18 cellular contexts compared by ENCODE assay signal in the genomic region with DNA sequence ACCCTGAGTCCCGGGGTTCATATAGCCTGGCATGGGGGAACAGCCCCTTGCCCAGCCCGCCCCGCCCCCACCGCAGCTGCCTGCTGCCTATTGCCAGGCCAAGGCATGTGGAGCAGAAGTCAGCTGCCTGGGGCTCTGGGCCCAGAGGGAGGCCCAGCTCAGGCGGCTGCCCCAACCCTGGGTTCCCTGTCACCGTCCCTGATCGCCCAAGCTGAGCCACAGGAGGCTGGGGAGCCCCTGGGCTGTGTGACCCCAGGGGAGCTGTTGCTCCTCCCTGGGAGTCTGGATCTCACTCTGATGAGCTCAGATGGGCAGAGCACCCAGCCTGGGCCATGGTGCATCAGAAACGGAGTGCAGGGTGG. TPM values are rescaled to one million over a fixed set of nuclear protein-coding genes. Genes with fewer than 3 reads are reported as not detected.
A peak's percentile ranks its signal among the peaks of the same experiment; 100 is the strongest.
DNase-seq lines count a peak whose midpoint lies in the region; TF ChIP-seq lines count a peak whose summit lies in the region.
"Had no signal": no experiment of that assay in that cellular context is flagged by ENCODE, and none has a peak within 500 bp of the region (broad histone marks: within the 10 kb centered on the region; RNA-seq: fewer than 3 reads in every experiment).

No MANE protein-coding gene starts in this region.

- H3K14ac ChIP-seq in neuronal stem cell (ENCODE audit: low read length) = peak overlapping the region; percentile 71

- H3K4me1 ChIP-seq in GM23248 (ENCODE audit: insufficient read depth) (no peaks in the 10 kb centered on the region), esophagus squamous epithelium (peaks cover 18 to 26% (median 20%) of the 10 kb centered on the region in 3 donors), neuronal stem cell (ENCODE audit: control insufficient read depth in 2 of 2, insufficient read depth in 1 of 2, low read depth in 1 of 2, low read length in 2 of 2) (peaks cover 0 to 4% of the 10 kb centered on the region in 2 donors)

- H3K27me3 ChIP-seq in GM23248 (replicated peaks; ENCODE audit: insufficient read depth) = no peaks in the 10 kb centered on the region
- H3K27me3 ChIP-seq in esophagus squamous epithelium = peaks cover 0 to 17% (median 0%) of the 10 kb centered on the region in 4 donors
- peaks cover 0 to 2% (median 2%) of the 10 kb centered on the region in 3 experiments for H3K27me3 ChIP-seq in neuronal stem cell (ENCODE audit: control insufficient read depth in 3 of 3, insufficient read depth in 3 of 3, low read depth in 1 of 3, low read length in 3 of 3)
- H3K27me3 ChIP-seq: cardiac muscle cell had no signal

- no peak overlapping the region for H3K23ac ChIP-seq in neuronal stem cell (ENCODE audit: low read depth, low read length, poor library complexity)

- peak; percentile 20 for DNase-seq in GM23248
- DNase-seq in esophagus squamous epithelium (lab: John Stamatoyannopoulos, UW) = no peak
- no peak for DNase-seq in neuronal stem cell (ENCODE audit: low spot score)
- no peak for DNase-seq in HUDEP-2 (lab: John Stamatoyannopoulos, UW; ENCODE audit: unreplicated experiment in 76 of 76)
- no peak for DNase-seq in superior temporal gyrus (ENCODE audit: extremely low spot score)
- DNase-seq in amniotic stem cell (lab: John Stamatoyannopoulos, UW) = no peak
- DNase-seq: activated B cell treated with CpG ODN at 0.5 μM for 24 hours; CD4-positive, alpha-beta memory T cell; DND-41; NCI-H1694; NCI-H345; occipital lobe; SHP77; small intestine had no signal

- no peak for TF ChIP-seq CTCF in esophagus squamous epithelium (IDR thresholded peaks at IDR 0.05)

- 3 to 6% methylated on average over 5 to 7 of the region's 8 CpGs for WGBS in GM23248 (ENCODE audit: low coverage in 1 of 2, low lambda C conversion rate in 2 of 2, missing lambda C conversion rate in 2 of 2), 2 experiments
- whole genome bisulfite sequencing in esophagus squamous epithelium, 2 donors = 57% methylated on average over 1 of the region's 8 CpGs; no CpG with 5 or more reads in 1 of the 2 donors
- no CpG with 5 or more reads among the region's 8 CpGs for WGBS in neuronal stem cell (ENCODE audit: extremely low coverage in 2 of 2, insufficient read length in 2 of 2, insufficient replicate concordance in 1 of 2), 2 donors

- H3F3A ChIP-seq in GM23248 (ENCODE audit: insufficient read depth) = no peaks in the 10 kb centered on the region

- H3K9me3 ChIP-seq in GM23248 (ENCODE audit: low read depth) (no peaks in the 10 kb centered on the region), esophagus squamous epithelium (no peaks in the 10 kb centered on the region), neuronal stem cell (replicated peaks in 1 of 2; ENCODE audit: control insufficient read depth in 2 of 2, insufficient read depth in 1 of 2, low read depth in 1 of 2, low read length in 2 of 2) (no peaks in the 10 kb centered on the region)

- H4K91ac ChIP-seq in neuronal stem cell (ENCODE audit: low read depth, low read length, poor library complexity) = no peak overlapping the region

- H3K36me3 ChIP-seq in GM23248 (ENCODE audit: low read depth) (no peaks in the 10 kb centered on the region), esophagus squamous epithelium (no peaks in the 10 kb centered on the region), neuronal stem cell (replicated peaks in 1 of 2; ENCODE audit: control insufficient read depth in 2 of 2, insufficient read depth in 2 of 2, low read length in 2 of 2) (no peaks in the 10 kb centered on the region)
- H3K36me3 ChIP-seq: cardiac muscle cell had no signal

- H2BK120ac ChIP-seq in neuronal stem cell (ENCODE audit: low read depth, low read length) = no peak overlapping the region

- no peak for TF ChIP-seq POLR2A in esophagus squamous epithelium (IDR thresholded peaks at IDR 0.05)

- no peaks in the 10 kb centered on the region for H3K79me1 ChIP-seq in neuronal stem cell (ENCODE audit: low read depth, low read length)

- H3K4me2 ChIP-seq in GM23248 (ENCODE audit: unreplicated experiment) = no peak overlapping the region
- H3K4me2 ChIP-seq in neuronal stem cell (ENCODE audit: insufficient read depth, low read length, poor library complexity, severe bottlenecking) = no peak overlapping the region

- no peak overlapping the region for H2BK12ac ChIP-seq in neuronal stem cell (ENCODE audit: low read length)

- H3K9me2 ChIP-seq in GM23248 (ENCODE audit: insufficient read depth) = no peaks in the 10 kb centered on the region

- H3K79me2 ChIP-seq in GM23248 (ENCODE audit: insufficient read depth) = no peaks in the 10 kb centered on the region

- H4K8ac ChIP-seq in neuronal stem cell (ENCODE audit: low read depth, low read length) = peak overlapping the region; percentile 17

- H2AFZ ChIP-seq in GM23248 = no peak overlapping the region
- no peak overlapping the region for H2AFZ ChIP-seq in neuronal stem cell (ENCODE audit: low read length)

- H3K9ac ChIP-seq in GM23248 (no peak overlapping the region), neuronal stem cell (ENCODE audit: low read depth, low read length, poor library complexity) (peak overlapping the region; percentile 21)

- H3K4ac ChIP-seq in neuronal stem cell (ENCODE audit: low read length) = no peak overlapping the region

- intact Hi-C loops in esophagus squamous epithelium (cut with DNase I) = no loop called here

- in situ Hi-C loops in GM23248 (cut with MboI) = no loop called here

- no peaks in the 10 kb centered on the region for H4K20me1 ChIP-seq in GM23248 (ENCODE audit: insufficient read depth)

- peak overlapping the region; percentile 67 for H2BK15ac ChIP-seq in neuronal stem cell (ENCODE audit: low read length)

- H3K27ac ChIP-seq in GM23248 = no peak overlapping the region
- H3K27ac ChIP-seq in esophagus squamous epithelium = peak overlapping the region; percentile 72 to 87 (median 77)
- no peak overlapping the region for H3K27ac ChIP-seq in neuronal stem cell (replicated peaks; ENCODE audit: low read length)
- H3K27ac ChIP-seq: cardiac muscle cell had no signal

- peak overlapping the region; percentile 76 for H3K18ac ChIP-seq in neuronal stem cell (ENCODE audit: low read length)

- H3K4me3 ChIP-seq in GM23248 = no peak overlapping the region
- H3K4me3 ChIP-seq in esophagus squamous epithelium = peak overlapping the region in 2 of 4 donors; percentile 31 to 59
- H3K4me3 ChIP-seq in neuronal stem cell (ENCODE audit: low read length in 2 of 2) = no peak overlapping the region
- H3K4me3 ChIP-seq: cardiac muscle cell had no signal

- H2BK5ac ChIP-seq in neuronal stem cell (ENCODE audit: low read length) = no peak overlapping the region

- H2AK5ac ChIP-seq in neuronal stem cell (ENCODE audit: low read depth, low read length) = peak overlapping the region; percentile 94

RNA-seq across cellular contexts. Expression of a gene that starts 1.4 kb away (rescaled TPM):
- total RNA-seq in GM23248 (2014; rRNA removed; shearing (Covaris generic)) = not detected in 2 replicates
- 0.08 TPM in 1 of 2 replicates, not detected in the other for polyA plus RNA-seq in GM23248 (2016; fragmentation: Nextera tagmentation; extraction: Ambion mirVana)
- total RNA-seq in esophagus squamous epithelium = 1 to 10 TPM; 1.4 to 6.7 (median 2.4) TPM
- polyA plus RNA-seq in neuronal stem cell (2013, experiment 1 of 2) = 0.13 TPM
- polyA plus RNA-seq in neuronal stem cell (2013, experiment 2 of 2) = 0.18 TPM
- total RNA-seq: activated B cell treated with CpG ODN at 0.5 μM for 24 hours; T-helper 2 cell treated with Interferon-gamma antibody and Interleukin-4, amounts not matched to agents 100 ng/mL and 5 ng/mL, for 36 hours had no signal

RNA-seq across cellular contexts. Expression of a gene that starts 18.1 kb away (rescaled TPM):
- total RNA-seq in GM23248 (2014; rRNA removed; shearing (Covaris generic)) = not detected in 2 replicates
- not detected in 2 replicates for polyA plus RNA-seq in GM23248 (2016; fragmentation: Nextera tagmentation; extraction: Ambion mirVana)
- total RNA-seq in esophagus squamous epithelium = 10 to 100 TPM in 1 of 4 donors, 1 to 10 TPM in 3; 1.9 to 12.9 (median 5.2) TPM
- 2.9 TPM for polyA plus RNA-seq in neuronal stem cell (2013, experiment 1 of 2)
- polyA plus RNA-seq in neuronal stem cell (2013, experiment 2 of 2) = 2.9 TPM
- total RNA-seq: kidney epithelial cell; M059J; T-helper 2 cell treated with Interferon-gamma antibody and Interleukin-4, amounts not matched to agents 100 ng/mL and 5 ng/mL, for 36 hours had no signal

RNA-seq across cellular contexts. Expression of a gene that starts 22.9 kb away (rescaled TPM):
- total RNA-seq in GM23248 (2014; rRNA removed; shearing (Covaris generic)) = not detected in 2 replicates
- not detected in 2 replicates for polyA plus RNA-seq in GM23248 (2016; fragmentation: Nextera tagmentation; extraction: Ambion mirVana)
- 10 to 100 TPM in 3 of 4 donors, 1 to 10 TPM in 1; 3.8 to 53.0 (median 21.1) TPM for total RNA-seq in esophagus squamous epithelium
- not detected for polyA plus RNA-seq in neuronal stem cell (2013, experiment 1 of 2)
- polyA plus RNA-seq in neuronal stem cell (2013, experiment 2 of 2) = 0.01 TPM
- total RNA-seq: CD4-positive, alpha-beta memory T cell; occipital lobe had no signal

RNA-seq across cellular contexts. Expression of a gene that starts 42.6 kb away (rescaled TPM):
- total RNA-seq in GM23248 (2014; rRNA removed; shearing (Covaris generic)) = not detected in 2 replicates
- polyA plus RNA-seq in GM23248 (2016; fragmentation: Nextera tagmentation; extraction: Ambion mirVana) = 0.19 TPM in 1 of 2 replicates, not detected in the other
- 1 to 10 TPM in 2 of 4 donors, under 1 TPM in 2; 0.61 to 4.3 (median 1.8) TPM for total RNA-seq in esophagus squamous epithelium
- polyA plus RNA-seq in neuronal stem cell (2013, experiment 1 of 2) = 42.5 TPM
- polyA plus RNA-seq in neuronal stem cell (2013, experiment 2 of 2) = 43.0 TPM
- total RNA-seq: T-helper 2 cell treated with Interferon-gamma antibody and Interleukin-4, amounts not matched to agents 100 ng/mL and 5 ng/mL, for 36 hours had no signal
- polyA plus RNA-seq: CD4-positive, alpha-beta memory T cell had no signal

RNA-seq across cellular contexts. Expression of a gene that starts 44.8 kb away (rescaled TPM):
- 50.7 and 57.4 TPM in 2 replicates for total RNA-seq in GM23248 (2014; rRNA removed; shearing (Covaris generic))
- 23.0 TPM in 2 replicates for polyA plus RNA-seq in GM23248 (2016; fragmentation: Nextera tagmentation; extraction: Ambion mirVana)
- total RNA-seq in esophagus squamous epithelium = 10 to 100 TPM; 18.4 to 28.8 (median 20.5) TPM
- 73.8 TPM for polyA plus RNA-seq in neuronal stem cell (2013, experiment 1 of 2)
- 75.2 TPM for polyA plus RNA-seq in neuronal stem cell (2013, experiment 2 of 2)

Comparison
In these comparisons a context has a peak if more than half of its experiments do, and no peak if none do; other contexts are left out.
1. H3K27ac ChIP-seq: peak in esophagus squamous epithelium (4 of 4); none in GM23248 (single experiment) and neuronal stem cell (single experiment).